Comparison of ENCODE assay signal across 10 cellular contexts in genomic region chr7:76069238-76069638, GRCh38. TPM values are rescaled to one million over a fixed set of nuclear protein-coding genes. Genes with fewer than 3 reads are reported as not detected.
A peak's percentile ranks its signal among the peaks of the same experiment; 100 is the strongest.
DNase-seq lines count a peak whose midpoint lies in the region; ATAC-seq and TF ChIP-seq lines count a peak whose summit lies in the region.
"Had no signal": no experiment of that assay in that cellular context is flagged by ENCODE, and none has a peak within 500 bp of the region (broad histone marks: within the 10 kb centered on the region; RNA-seq: fewer than 3 reads in every experiment).

No MANE protein-coding gene starts in this region.

- H3K27ac Mint-ChIP-seq in activated T-cell treated with anti-CD3 and anti-CD28 coated beads, Interleukin-2, amount 50 U/mL, for 24 hours: no peak overlapping the region
- H3K27ac Mint-ChIP-seq: dendritic cell treated with granulocyte-macrophage colony-stimulating factor and Interleukin-4, amounts not matched to agents 40 ng/mL and 50 ng/mL, for 4 days; stimulated activated naive B cell treated with anti-CD40 and anti-IgM and Interleukin-4, amounts not matched to agents 10 μg/mL and 1 μg/mL and 100 μg/mL, for 72 hours had no signal

- H3K27me3 Mint-ChIP-seq in activated T-cell treated with anti-CD3 and anti-CD28 coated beads, Interleukin-2, amount 50 U/mL, for 24 hours: no peaks in the 10 kb centered on the region
- H3K27me3 Mint-ChIP-seq: dendritic cell treated with granulocyte-macrophage colony-stimulating factor and Interleukin-4, amounts not matched to agents 40 ng/mL and 50 ng/mL, for 4 days; stimulated activated naive B cell treated with anti-CD40 and anti-IgM and Interleukin-4, amounts not matched to agents 10 μg/mL and 1 μg/mL and 100 μg/mL, for 72 hours had no signal

- H3K36me3 Mint-ChIP-seq in activated T-cell treated with anti-CD3 and anti-CD28 coated beads, Interleukin-2, amount 50 U/mL, for 24 hours (ENCODE audit: low read depth): peaks cover 35% of the 10 kb centered on the region

- WGBS in iPS DF 6.9 (ENCODE audit: insufficient coverage, insufficient read length): no CpG with 5 or more reads among the region's 8 CpGs
- WGBS in tibial nerve, 2 donors: 24 to 29% methylated on average over 8 of the region's 8 CpGs

- in situ Hi-C loops in Caki2 (cut with HindIII; ENCODE audit: low pct_unique_long_range_greater_than_20kb, low sequenced_read_pairs): no loop called here

- peaks cover 18% of the 10 kb centered on the region for H3K36me3 ChIP-seq in MG63
- H3K36me3 ChIP-seq in iPS DF 6.9 (ENCODE audit: control insufficient read depth, insufficient read depth, low read length): peaks cover 31% of the 10 kb centered on the region
- peaks cover 0 to 38% (median 9%) of the 10 kb centered on the region in 3 donors for H3K36me3 ChIP-seq in tibial nerve

- ATAC-seq in HG02642 (IDR thresholded peaks at IDR 0.05; ENCODE audit: poor library complexity, unreplicated experiment): no peak

- TF ChIP-seq EP300 in tibial nerve (IDR thresholded peaks at IDR 0.05): peak in 1 of 2 donors; percentile 33

- TF ChIP-seq CTCF in tibial nerve (IDR thresholded peaks at IDR 0.05): peak in 2 of 5 experiments; percentile 15 to 41

- H3K9me3 ChIP-seq in MG63 (no peaks in the 10 kb centered on the region), iPS DF 6.9 (ENCODE audit: control insufficient read depth, insufficient read depth, low read length) (no peaks in the 10 kb centered on the region), tibial nerve (no peaks in the 10 kb centered on the region)

- H3K4me1 ChIP-seq in iPS DF 6.9 (ENCODE audit: control insufficient read depth, insufficient read depth, low read length): no peaks in the 10 kb centered on the region; the same call in 1 of the 2 replicates
- peaks cover 0 to 6% (median 0%) of the 10 kb centered on the region in 4 donors for H3K4me1 ChIP-seq in tibial nerve

- H3K27ac ChIP-seq in iPS DF 6.9 (ENCODE audit: low read length) (no peak overlapping the region), tibial nerve (peak overlapping the region in 3 of 4 donors; percentile 42 to 63 (median 42))

- TF ChIP-seq POLR2A in tibial nerve (IDR thresholded peaks at IDR 0.05): no peak

- no peak overlapping the region for H3K4me3 Mint-ChIP-seq in activated T-cell treated with anti-CD3 and anti-CD28 coated beads, Interleukin-2, amount 50 U/mL, for 24 hours
- H3K4me3 Mint-ChIP-seq: dendritic cell treated with granulocyte-macrophage colony-stimulating factor and Interleukin-4, amounts not matched to agents 40 ng/mL and 50 ng/mL, for 4 days; stimulated activated naive B cell treated with anti-CD40 and anti-IgM and Interleukin-4, amounts not matched to agents 10 μg/mL and 1 μg/mL and 100 μg/mL, for 72 hours had no signal

- H3K4me3 ChIP-seq in MG63 (no peak overlapping the region), iPS DF 6.9 (ENCODE audit: low read length) (no peak overlapping the region), tibial nerve (no peak overlapping the region)

- H3K27me3 ChIP-seq in MG63 (no peaks in the 10 kb centered on the region), iPS DF 6.9 (ENCODE audit: control insufficient read depth, insufficient read depth, low read length) (no peaks in the 10 kb centered on the region), tibial nerve (no peaks in the 10 kb centered on the region)

- DNase-seq in Caki2 (ENCODE audit: low read depth) (peak; percentile 92), MG63 (peak; percentile 88), amniotic stem cell (lab: John Stamatoyannopoulos, UW) (peak; percentile 75), iPS DF 6.9 (ENCODE audit: low read depth, low spot score) (peak; percentile 54), tibial nerve (ENCODE audit: low spot score in 2 of 2) (peak in 1 of 2 donors; percentile 45), putamen (ENCODE audit: low spot score) (no peak)
- no peak for DNase-seq in activated T-cell treated with anti-CD3 and anti-CD28 coated beads, Interleukin-2, amount 50 U/mL, for 24 hours
- DNase-seq: stimulated activated naive B cell treated with anti-CD40 and anti-IgM and Interleukin-4, amounts not matched to agents 10 μg/mL and 1 μg/mL and 100 μg/mL, for 72 hours had no signal

- no peaks in the 10 kb centered on the region for H3K9me3 Mint-ChIP-seq in activated T-cell treated with anti-CD3 and anti-CD28 coated beads, Interleukin-2, amount 50 U/mL, for 24 hours
- H3K9me3 Mint-ChIP-seq: dendritic cell treated with granulocyte-macrophage colony-stimulating factor and Interleukin-4, amounts not matched to agents 40 ng/mL and 50 ng/mL, for 4 days had no signal

- peaks cover 12% of the 10 kb centered on the region for H3K4me1 Mint-ChIP-seq in activated T-cell treated with anti-CD3 and anti-CD28 coated beads, Interleukin-2, amount 50 U/mL, for 24 hours (ENCODE audit: low read depth)

RNA-seq across cellular contexts. Expression of gene MDH2, which starts 21.3 kb away (rescaled TPM):
- total RNA-seq in Caki2 (2014; rRNA removed; shearing (Covaris generic); ENCODE audit: low replicate concordance): 127 and 221 TPM in 2 replicates
- total RNA-seq in MG63 (2014; rRNA removed; shearing (Covaris generic); ENCODE audit: low replicate concordance): 97.8 and 140 TPM in 2 replicates
- 10 to 100 TPM; 57.1 to 81.0 (median 69.4) TPM for total RNA-seq in tibial nerve

RNA-seq across cellular contexts. Expression of gene STYXL1, which starts 21.4 kb away (rescaled TPM):
- total RNA-seq in Caki2 (2014; rRNA removed; shearing (Covaris generic); ENCODE audit: low replicate concordance): 118 and 129 TPM in 2 replicates
- 47.9 and 50.2 TPM in 2 replicates for total RNA-seq in MG63 (2014; rRNA removed; shearing (Covaris generic); ENCODE audit: low replicate concordance)
- total RNA-seq in tibial nerve: 10 to 100 TPM in 3 of 4 donors, 1 to 10 TPM in 1; 9.9 to 45.7 (median 29.0) TPM

Comparison
In these comparisons a context has a peak if more than half of its experiments do, and no peak if none do; other contexts are left out.
1. DNase-seq: peak in Caki2 (single experiment), MG63 (single experiment), amniotic stem cell (single experiment) and iPS DF 6.9 (single experiment); none in putamen (single experiment) and activated T-cell treated with anti-CD3 and anti-CD28 coated beads, Interleukin-2, amount 50 U/mL, for 24 hours (single experiment).